8 cellular contexts compared by ENCODE assay signal in the genomic region with DNA sequence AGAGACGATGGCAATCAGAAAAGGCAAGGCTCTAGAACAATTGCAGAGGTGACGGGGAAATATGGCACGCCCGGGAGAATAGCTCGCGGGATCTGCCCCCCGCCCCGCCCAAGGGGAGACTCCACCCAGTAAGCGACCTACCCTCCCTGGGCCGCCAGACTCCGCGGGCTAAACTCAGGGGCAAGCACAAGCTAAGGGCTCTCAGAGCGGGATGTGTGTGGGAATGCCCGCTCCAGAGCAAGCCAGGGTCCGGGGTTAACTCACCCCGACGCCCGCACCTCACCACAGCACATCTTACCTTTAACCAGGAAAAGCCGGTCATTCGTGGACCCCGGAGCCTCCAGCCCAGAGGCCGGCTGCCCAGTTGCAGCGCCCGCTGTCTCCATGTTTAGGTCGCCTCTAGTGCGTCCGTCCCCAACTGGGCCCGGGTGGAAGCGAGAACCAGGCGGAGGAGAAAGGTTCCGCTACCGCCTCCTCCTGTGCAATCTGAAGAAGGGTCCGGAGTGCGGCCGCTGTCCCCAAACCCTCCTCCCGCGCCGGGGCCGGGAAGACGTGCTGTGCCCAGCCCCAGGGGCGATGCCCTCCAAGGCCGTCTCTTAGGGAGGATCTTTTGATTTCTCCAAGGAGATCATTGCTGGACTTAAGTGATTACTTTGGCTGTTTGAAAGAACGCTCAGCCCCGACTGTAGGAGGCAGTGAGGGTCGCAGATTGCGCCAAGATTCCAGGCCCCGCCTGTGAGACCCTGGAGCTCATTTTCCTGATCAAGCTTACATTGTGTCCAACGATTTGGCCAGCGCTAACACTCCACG. TPM values are rescaled to one million over a fixed set of nuclear protein-coding genes. Genes with fewer than 3 reads are reported as not detected.
DNase-seq lines count a peak whose midpoint lies in the region; ATAC-seq and TF ChIP-seq lines count a peak whose summit lies in the region.

A gene (minus strand): TSS at position 406 of the 810 bp plus-strand sequence. CDS start 20 bp downstream, at position 386.

- H3K9ac ChIP-seq in skeletal muscle satellite cell (ENCODE audit: low read depth, low read length), result peak within 1 kb of the TSS; percentile 89

- H3K4me1 ChIP-seq in SJCRH30 (0 out of 2 replicates have a peak, but pooled peaks cover 7% of the 10 kb centered on the region), iPS DF 6.9 (ENCODE audit: control insufficient read depth, insufficient read depth, low read length) (no peaks in the 10 kb centered on the region), skeletal muscle satellite cell (ENCODE audit: control insufficient read depth, insufficient read depth, low read length) (peaks cover 9% of the 10 kb centered on the region)

- ATAC-seq in GM18502 (IDR thresholded peaks at IDR 0.05; ENCODE audit: poor library complexity, unreplicated experiment), result peak; percentile 94
- peak; percentile 90 for ATAC-seq in HG02885 (IDR thresholded peaks at IDR 0.05; ENCODE audit: poor library complexity, unreplicated experiment)

- DNase-seq in SJCRH30 (peak; percentile 92 to 95), astrocyte of the cerebellum (ENCODE audit: low read depth) (peak; percentile 85), iPS DF 6.9 (ENCODE audit: low read depth, low spot score) (peak; percentile 80), DMS 273 treated with DMSO at 0.1 percent for 48 hours (lab: John Stamatoyannopoulos, UW) (no peak), NCI-H524 (lab: John Stamatoyannopoulos, UW) (no peak)

- H3K36me3 ChIP-seq in SJCRH30 (peaks cover 4% of the 10 kb centered on the region; the same call in 1 of the 2 replicates), iPS DF 6.9 (ENCODE audit: control insufficient read depth, insufficient read depth, low read length) (no peaks in the 10 kb centered on the region), skeletal muscle satellite cell (ENCODE audit: insufficient read depth, low read length) (peaks cover under 1% of the 10 kb centered on the region)

- in situ Hi-C loops in astrocyte of the cerebellum (cut with HindIII; ENCODE audit: low sequenced_read_pairs), result loop anchor here (5.0 kb wide), 3 partner anchors 49 to 559 kb away; no protein-coding TSS in a partner anchor

- peak; percentile 36 for TF ChIP-seq CTCF in astrocyte of the cerebellum (IDR thresholded peaks at IDR 0.05; ENCODE audit: low read depth, low read length, missing control alignments)

- H3K27ac ChIP-seq in SJCRH30, result peak within 1 kb of the TSS; percentile 75
- H3K27ac ChIP-seq in iPS DF 6.9 (ENCODE audit: low read length), result no peak within 1 kb of the TSS

- peak within 1 kb of the TSS; percentile 91 for H3K4me3 ChIP-seq in SJCRH30
- peak within 1 kb of the TSS; percentile 73 for H3K4me3 ChIP-seq in astrocyte of the cerebellum (ENCODE audit: low read depth, low read length)
- peak within 1 kb of the TSS; percentile 85 for H3K4me3 ChIP-seq in iPS DF 6.9 (ENCODE audit: low read length)
- peak within 1 kb of the TSS; percentile 95 for H3K4me3 ChIP-seq in skeletal muscle satellite cell (ENCODE audit: low read length)

- no CpG with 5 or more reads among the region's 50 CpGs for WGBS in iPS DF 6.9 (ENCODE audit: insufficient coverage, insufficient read length)

- H3K27me3 ChIP-seq in SJCRH30, result no peaks in the 10 kb centered on the region
- no peaks in the 10 kb centered on the region for H3K27me3 ChIP-seq in iPS DF 6.9 (ENCODE audit: control insufficient read depth, insufficient read depth, low read length)
- H3K27me3 ChIP-seq in skeletal muscle satellite cell (ENCODE audit: control insufficient read depth, insufficient read depth, low read length), result peaks cover 15% of the 10 kb centered on the region

- no peaks in the 10 kb centered on the region for H3K9me3 ChIP-seq in SJCRH30 (replicated peaks)
- no peaks in the 10 kb centered on the region for H3K9me3 ChIP-seq in iPS DF 6.9 (ENCODE audit: control insufficient read depth, insufficient read depth, low read length)
- H3K9me3 ChIP-seq in skeletal muscle satellite cell (replicated peaks; ENCODE audit: low read length), result no peaks in the 10 kb centered on the region

- H3K4me2 ChIP-seq in skeletal muscle satellite cell (ENCODE audit: low read length), result peak within 1 kb of the TSS; percentile 98

RNA-seq across cellular contexts. Expression of the gene that starts here (rescaled TPM):
- total RNA-seq in SJCRH30 (2014; rRNA removed; shearing (Covaris generic)), result 7.7 and 8.3 TPM in 2 replicates
- total RNA-seq in skeletal muscle satellite cell (2012; rRNA removed), result 2.6 and 3.5 TPM in 2 replicates

Comparison
In these comparisons a context has a peak if more than half of its experiments do, and no peak if none do; other contexts are left out.
1. DNase-seq: peak in SJCRH30 (2 of 2), astrocyte of the cerebellum (single experiment) and iPS DF 6.9 (single experiment); none in DMS 273 treated with DMSO at 0.1 percent for 48 hours (single experiment) and NCI-H524 (0 of 2).
2. Peak in every context shown above with its lines, with median percentiles within 50 percentile points of each other: H3K4me3 ChIP-seq.